Comparison of ENCODE assay signal across 15 cellular contexts in the genomic region with DNA sequence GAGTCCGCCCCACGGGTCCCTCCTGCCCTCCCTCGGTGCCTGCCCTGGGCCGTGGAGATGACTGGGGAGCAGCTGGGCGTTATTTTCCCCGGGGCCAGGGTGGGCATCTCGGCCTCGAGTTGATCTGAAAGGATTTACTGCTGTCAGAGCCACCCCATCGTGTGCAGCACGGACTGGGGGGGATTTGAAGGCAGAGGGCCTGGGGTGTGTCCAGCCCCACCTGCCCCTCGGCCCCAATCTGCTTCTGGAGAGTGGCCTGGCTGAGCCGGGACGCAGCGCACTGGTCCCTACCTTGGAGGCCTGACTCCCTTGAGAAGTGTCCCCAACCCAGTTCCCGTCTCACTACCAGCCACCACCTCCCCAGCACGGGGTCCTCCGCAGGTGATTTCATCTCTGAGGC. TPM values are rescaled to one million over a fixed set of nuclear protein-coding genes. Genes with fewer than 3 reads are reported as not detected.
DNase-seq lines count a peak whose midpoint lies in the region; ATAC-seq and TF ChIP-seq lines count a peak whose summit lies in the region.
"Had no signal": no experiment of that assay in that cellular context is flagged by ENCODE, and none has a peak within 500 bp of the region (broad histone marks: within the 10 kb centered on the region; RNA-seq: fewer than 3 reads in every experiment).

No MANE protein-coding gene starts in this region.

- H3K4me3 Mint-ChIP-seq in CD4-positive, alpha-beta T cell, result no peak overlapping the region
- H3K4me3 Mint-ChIP-seq in Calu3 (ENCODE audit: low read depth, unreplicated experiment), result no peak overlapping the region
- H3K4me3 Mint-ChIP-seq in activated naive CD8-positive, alpha-beta T cell treated with anti-CD3 and anti-CD28 coated beads, Interleukin-2, amount 50 U/mL, for 24 hours, result no peak overlapping the region
- H3K4me3 Mint-ChIP-seq: CD4-positive, alpha-beta memory T cell had no signal

- no peak for ATAC-seq in CD4-positive, alpha-beta T cell (ENCODE audit: poor library complexity)
- no peak for ATAC-seq in activated naive CD8-positive, alpha-beta T cell treated with anti-CD3 and anti-CD28 coated beads, Interleukin-2, amount 50 U/mL, for 24 hours
- no peak for ATAC-seq in GM21825 (IDR thresholded peaks at IDR 0.05; ENCODE audit: unreplicated experiment)

- TF ChIP-seq CTCF in CD4-positive, alpha-beta T cell (IDR thresholded peaks at IDR 0.05), result no peak
- TF ChIP-seq CTCF in Calu3 (IDR thresholded peaks at IDR 0.05; ENCODE audit: unreplicated experiment), result no peak

- no peaks in the 10 kb centered on the region for H3K27me3 Mint-ChIP-seq in CD4-positive, alpha-beta T cell
- H3K27me3 Mint-ChIP-seq in Calu3 (ENCODE audit: unreplicated experiment), result no peaks in the 10 kb centered on the region
- no peaks in the 10 kb centered on the region for H3K27me3 Mint-ChIP-seq in activated naive CD8-positive, alpha-beta T cell treated with anti-CD3 and anti-CD28 coated beads, Interleukin-2, amount 50 U/mL, for 24 hours
- H3K27me3 Mint-ChIP-seq: CD4-positive, alpha-beta memory T cell had no signal

- peaks cover 44% of the 10 kb centered on the region for H3K4me1 Mint-ChIP-seq in CD4-positive, alpha-beta T cell (ENCODE audit: low read depth)
- H3K4me1 Mint-ChIP-seq in Calu3 (ENCODE audit: low read depth, unreplicated experiment), result no peaks in the 10 kb centered on the region
- H3K4me1 Mint-ChIP-seq in activated naive CD8-positive, alpha-beta T cell treated with anti-CD3 and anti-CD28 coated beads, Interleukin-2, amount 50 U/mL, for 24 hours, result peaks cover 31% of the 10 kb centered on the region

- CTCF ChIA-PET in CD4-positive, alpha-beta T cell (lab: Charles Lee), result interaction anchor here (1.4 kb wide), 1 partner anchor 24 kb away, joined by 5 read pairs; a partner anchor contains a TSS
- CTCF ChIA-PET in Calu3 (lab: Charles Lee), result no interaction called here

- POLR2A ChIA-PET in CD4-positive, alpha-beta T cell (lab: Charles Lee), result interaction anchor here (0.7 kb wide), 1 partner anchor 223 kb away, joined by 3 read pairs; no protein-coding TSS in a partner anchor

- H3K27ac ChIP-seq in CD4-positive, alpha-beta T cell (ENCODE audit: low read depth, low read length), result no peak overlapping the region

- intact Hi-C loops in CD4-positive, alpha-beta T cell (cut with DNase I, micrococcal nuclease), result no loop called here
- intact Hi-C loops in Calu3 (cut with micrococcal nuclease; ENCODE audit: unreplicated experiment), result no loop called here

- no peak for DNase-seq in CD4-positive, alpha-beta T cell
- DNase-seq in Calu3, result no peak
- DNase-seq in erythroblast (lab: John Stamatoyannopoulos, UW), result no peak
- peak; percentile 26 for DNase-seq in retina
- DNase-seq in NCI-H1092 (lab: John Stamatoyannopoulos, UW), result no peak
- DNase-seq in T-helper 9 cell, result no peak
- no peak for DNase-seq in activated naive CD8-positive, alpha-beta T cell treated with anti-CD3 and anti-CD28 coated beads, Interleukin-2, amount 50 U/mL, for 24 hours
- DNase-seq: CD4-positive, alpha-beta memory T cell; DMS 273 treated with DMSO at 0.1 percent for 48 hours; GOT3; KG1; NCI-H524; Peyer's patch; SHP77 had no signal

- H3K27me3 ChIP-seq in CD4-positive, alpha-beta T cell (ENCODE audit: control insufficient read depth, insufficient read depth, low read length), result no peaks in the 10 kb centered on the region
- H3K27me3 ChIP-seq: Peyer's patch had no signal

- no TSS peak for BruUV-seq in Calu3 (replicated peaks; lab: Mats Ljungman, UMichigan)

- peaks cover 11% of the 10 kb centered on the region for H3K36me3 Mint-ChIP-seq in CD4-positive, alpha-beta T cell (ENCODE audit: low read depth)
- peaks cover 16% of the 10 kb centered on the region for H3K36me3 Mint-ChIP-seq in Calu3 (ENCODE audit: insufficient read depth, unreplicated experiment)
- H3K36me3 Mint-ChIP-seq in activated naive CD8-positive, alpha-beta T cell treated with anti-CD3 and anti-CD28 coated beads, Interleukin-2, amount 50 U/mL, for 24 hours (ENCODE audit: low read depth), result peaks cover 8% of the 10 kb centered on the region
- H3K36me3 Mint-ChIP-seq: CD4-positive, alpha-beta memory T cell had no signal

- no peaks in the 10 kb centered on the region for H3K9me3 Mint-ChIP-seq in CD4-positive, alpha-beta T cell
- no peaks in the 10 kb centered on the region for H3K9me3 Mint-ChIP-seq in Calu3 (ENCODE audit: low read depth, unreplicated experiment)
- H3K9me3 Mint-ChIP-seq in activated naive CD8-positive, alpha-beta T cell treated with anti-CD3 and anti-CD28 coated beads, Interleukin-2, amount 50 U/mL, for 24 hours, result no peaks in the 10 kb centered on the region
- H3K9me3 Mint-ChIP-seq: CD4-positive, alpha-beta memory T cell had no signal

- H3K27ac Mint-ChIP-seq in CD4-positive, alpha-beta T cell, result peak overlapping the region; percentile 61
- H3K27ac Mint-ChIP-seq in Calu3 (ENCODE audit: unreplicated experiment), result peak overlapping the region; percentile 22
- no peak overlapping the region for H3K27ac Mint-ChIP-seq in activated naive CD8-positive, alpha-beta T cell treated with anti-CD3 and anti-CD28 coated beads, Interleukin-2, amount 50 U/mL, for 24 hours

- TF ChIP-seq POLR2A in erythroblast (IDR thresholded peaks at IDR 0.05; ENCODE audit: low read length), result peak; percentile 14

- H3K9me3 ChIP-seq in CD4-positive, alpha-beta T cell (ENCODE audit: control insufficient read depth, low read length), result no peaks in the 10 kb centered on the region
- H3K9me3 ChIP-seq: Peyer's patch had no signal

RNA-seq across cellular contexts. Expression of a gene that starts 24.2 kb away (rescaled TPM):
- 100 to 1,000 TPM; 142 to 145 TPM for total RNA-seq in CD4-positive, alpha-beta T cell
- total RNA-seq in Calu3 (2022), result 273 and 293 TPM in 2 replicates
